ENCODE assay signal across 8 cellular contexts in the genomic region with DNA sequence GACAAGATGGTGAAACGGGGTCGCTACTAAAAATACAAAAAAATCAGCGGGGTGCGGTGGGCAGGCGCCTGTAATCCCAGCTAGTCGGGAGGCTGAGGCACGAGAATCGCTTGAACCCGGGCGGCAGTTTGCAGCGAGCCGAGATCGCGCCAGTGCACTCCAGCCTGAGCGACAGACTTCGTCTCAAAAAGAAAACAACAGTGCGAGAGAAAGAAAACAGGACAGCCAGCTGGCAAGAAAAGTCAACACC. TPM values are rescaled to one million over a fixed set of nuclear protein-coding genes. Genes with fewer than 3 reads are reported as not detected.
DNase-seq lines count a peak whose midpoint lies in the region; ATAC-seq and TF ChIP-seq lines count a peak whose summit lies in the region.

No MANE protein-coding gene starts in this region.

- H3K4me3 Mint-ChIP-seq in MCF 10A (ENCODE audit: unreplicated experiment), result no peak overlapping the region
- no peak overlapping the region for H3K4me3 Mint-ChIP-seq in osteocyte (ENCODE audit: unreplicated experiment)

- POLR2A ChIA-PET in MCF 10A (lab: Yijun Ruan, JAX), result interaction anchor here (0.6 to 5.5 kb wide), 31 partner anchors 10 to 985 kb away, joined by 3 to 125 read pairs (median 6); partner anchors contain the start of genes COX6A1, PXN, RAB35 and RPLP0

- ATAC-seq in HG02943 (IDR thresholded peaks at IDR 0.05; ENCODE audit: low read depth, unreplicated experiment), result peak; percentile 10
- ATAC-seq in HG03025 (IDR thresholded peaks at IDR 0.05; ENCODE audit: low FRiP score, unreplicated experiment), result no peak

- H3K27me3 Mint-ChIP-seq in MCF 10A (ENCODE audit: insufficient read depth, unreplicated experiment) (no peaks in the 10 kb centered on the region), osteocyte (ENCODE audit: unreplicated experiment) (no peaks in the 10 kb centered on the region)

- CTCF ChIA-PET in MCF 10A (lab: Yijun Ruan, JAX), result interaction anchor here (1.6 to 1.8 kb wide), 2 partner anchors 10 to 64 kb away, joined by 4 to 10 read pairs; partner anchors contain the start of gene SIRT4

- H3K36me3 Mint-ChIP-seq in MCF 10A (ENCODE audit: insufficient read depth, unreplicated experiment) (no peaks in the 10 kb centered on the region), osteocyte (ENCODE audit: unreplicated experiment) (no peaks in the 10 kb centered on the region)

- H3K9me3 ChIP-seq in mucosa of rectum (ENCODE audit: control insufficient read depth in 2 of 2, low read length in 2 of 2), result no peaks in the 10 kb centered on the region

- no peaks in the 10 kb centered on the region for H3K9me3 Mint-ChIP-seq in MCF 10A (ENCODE audit: unreplicated experiment)
- H3K9me3 Mint-ChIP-seq in osteocyte (ENCODE audit: unreplicated experiment), result no peaks in the 10 kb centered on the region

- BruUV-seq in MCF 10A (replicated peaks; lab: Mats Ljungman, UMichigan), result TSS peak; percentile 54

- no peaks in the 10 kb centered on the region for H3K36me3 ChIP-seq in mucosa of rectum (ENCODE audit: control insufficient read depth in 2 of 2, insufficient read depth in 2 of 2, low read length in 2 of 2)

- H3K27ac Mint-ChIP-seq in MCF 10A (ENCODE audit: low read depth, unreplicated experiment) (no peak overlapping the region), osteocyte (ENCODE audit: unreplicated experiment) (no peak overlapping the region)

- peak overlapping the region; percentile 60 for H3K4me3 ChIP-seq in GM12865 (ENCODE audit: low read depth, low read length)
- H3K4me3 ChIP-seq in mucosa of rectum (ENCODE audit: low read length in 2 of 2), result peak overlapping the region; percentile 70 to 90

- no peak for DNase-seq in GM12865 (ENCODE audit: low read depth)
- DNase-seq in MCF 10A (ENCODE audit: unreplicated experiment), result no peak
- DNase-seq in germinal center (ENCODE audit: low spot score), result no peak
- DNase-seq in NCI-H1105 (lab: John Stamatoyannopoulos, UW), result no peak
- DNase-seq in osteocyte (ENCODE audit: extremely low spot score, unreplicated experiment), result no peak

- H3K9ac ChIP-seq in mucosa of rectum (ENCODE audit: low read depth in 1 of 2, low read length in 2 of 2), result peak overlapping the region; percentile 93 to 98

- H3K4me1 ChIP-seq in mucosa of rectum (ENCODE audit: control insufficient read depth in 2 of 2, insufficient read depth in 2 of 2, low read length in 2 of 2), result peaks cover 8 to 15% of the 10 kb centered on the region in 2 donors

- H3K4me1 Mint-ChIP-seq in MCF 10A (ENCODE audit: insufficient read depth, unreplicated experiment) (no peaks in the 10 kb centered on the region), osteocyte (ENCODE audit: unreplicated experiment) (peaks cover 7% of the 10 kb centered on the region)

- TF ChIP-seq CTCF in GM12865 (IDR thresholded peaks at IDR 0.05; ENCODE audit: insufficient read depth, low read depth, low read length, missing control alignments) (no peak), MCF 10A (IDR thresholded peaks at IDR 0.05; ENCODE audit: unreplicated experiment) (no peak), osteocyte (IDR thresholded peaks at IDR 0.05) (no peak)

- intact Hi-C loops in MCF 10A (cut with micrococcal nuclease), result no loop called here

- no peaks in the 10 kb centered on the region for H3K27me3 ChIP-seq in mucosa of rectum (ENCODE audit: control insufficient read depth in 2 of 2, insufficient read depth in 2 of 2, low read length in 2 of 2)

- peak overlapping the region; percentile 99 to 100 for H3K27ac ChIP-seq in mucosa of rectum (ENCODE audit: low read depth in 2 of 2, low read length in 2 of 2)

RNA-seq across cellular contexts. Expression of gene RNU4-2, which starts 0.6 kb away (rescaled TPM):
- 2,753 and 3,369 TPM in 2 replicates for total RNA-seq in MCF 10A (2022)
- total RNA-seq in osteocyte, result 6,059 and 6,780 TPM in 2 replicates

RNA-seq across cellular contexts. Expression of gene RNU4-1, which starts 0.7 kb away (rescaled TPM):
- 1,764 and 2,069 TPM in 2 replicates for total RNA-seq in MCF 10A (2022)
- 2,875 and 3,252 TPM in 2 replicates for total RNA-seq in osteocyte

RNA-seq across cellular contexts. Expression of gene SIRT4, which starts 9.8 kb away (rescaled TPM):
- total RNA-seq in MCF 10A (2022) (0.61 TPM in 1 of 2 replicates, not detected in the other), osteocyte (0.94 and 0.97 TPM in 2 replicates)

RNA-seq across cellular contexts. Expression of gene PXN, which starts 26.8 kb away (rescaled TPM):
- total RNA-seq in MCF 10A (2022) (216 and 256 TPM in 2 replicates), osteocyte (76.7 and 79.9 TPM in 2 replicates)

RNA-seq across cellular contexts. Expression of gene PLA2G1B, which starts 35.2 kb away (rescaled TPM):
- total RNA-seq in MCF 10A (2022) (not detected in 2 replicates), osteocyte (0.67 and 1.2 TPM in 2 replicates)
